8 cellular contexts compared by ENCODE assay signal in genomic region chr6:44297063-44298038, GRCh38. TPM values are rescaled to one million over a fixed set of nuclear protein-coding genes. Genes with fewer than 3 reads are reported as not detected.
DNase-seq lines count a peak whose midpoint lies in the region; ATAC-seq, FAIRE-seq and TF ChIP-seq lines count a peak whose summit lies in the region.

No MANE protein-coding gene starts in this region.

- ATAC-seq in naive thymus-derived CD4-positive, alpha-beta T cell, result peak; percentile 82

- WGBS in esophagus, 2 donors, result 0 to 1% methylated on average over 80 to 86 of the region's 86 CpGs

- H3K36me3 ChIP-seq in esophagus (ENCODE audit: control insufficient read depth in 2 of 2, insufficient read depth in 2 of 2, low read length in 1 of 2), result peaks cover 14 to 21% of the 10 kb centered on the region in 2 donors
- peaks cover 0 to 23% (median 0%) of the 10 kb centered on the region in 3 experiments for H3K36me3 ChIP-seq in naive thymus-derived CD4-positive, alpha-beta T cell (ENCODE audit: control insufficient read depth in 2 of 3, insufficient read depth in 3 of 3, low read length in 3 of 3)
- peaks cover 10 to 13% of the 10 kb centered on the region in 2 donors for H3K36me3 ChIP-seq in stomach smooth muscle (ENCODE audit: control insufficient read depth in 2 of 2, insufficient read depth in 2 of 2, low read length in 2 of 2)

- DNase-seq in Calu3, result peak; percentile 56
- DNase-seq in NCI-H128 (lab: John Stamatoyannopoulos, UW; ENCODE audit: unreplicated experiment), result peak; percentile 19
- peak; percentile 23 for DNase-seq in activated T-cell treated with anti-CD3 and anti-CD28 coated beads for 4 hours
- peak; percentile 34 to 63 (median 58) for DNase-seq in naive thymus-derived CD4-positive, alpha-beta T cell
- DNase-seq in OCI-M2 (lab: John Stamatoyannopoulos, UW; ENCODE audit: unreplicated experiment), result no peak
- DNase-seq in RCC 7860 (ENCODE audit: low spot score), result no peak

- H3K27ac ChIP-seq in esophagus (ENCODE audit: low read depth in 2 of 2, low read length in 1 of 2) (no peak overlapping the region), stomach smooth muscle (ENCODE audit: low read length) (no peak overlapping the region)
- H3K27ac ChIP-seq in naive thymus-derived CD4-positive, alpha-beta T cell (ENCODE audit: low read depth, low read length), result no peak overlapping the region

- TF ChIP-seq CTCF in Calu3 (IDR thresholded peaks at IDR 0.05; ENCODE audit: unreplicated experiment), result no peak

- peaks cover 41% of the 10 kb centered on the region for H3K36me3 Mint-ChIP-seq in Calu3 (ENCODE audit: insufficient read depth, unreplicated experiment)
- peaks cover 5 to 20% (median 7%) of the 10 kb centered on the region in 5 donors for H3K36me3 Mint-ChIP-seq in naive thymus-derived CD4-positive, alpha-beta T cell

- H3K9me3 Mint-ChIP-seq in Calu3 (ENCODE audit: low read depth, unreplicated experiment), result no peaks in the 10 kb centered on the region
- no peaks in the 10 kb centered on the region for H3K9me3 Mint-ChIP-seq in naive thymus-derived CD4-positive, alpha-beta T cell

- H3K4me1 ChIP-seq in esophagus (ENCODE audit: control insufficient read depth in 2 of 2, insufficient read depth in 2 of 2, low read length in 1 of 2) (peaks cover 11 to 13% of the 10 kb centered on the region in 2 donors), stomach smooth muscle (ENCODE audit: control insufficient read depth, insufficient read depth, low read length) (peaks cover 15% of the 10 kb centered on the region)
- H3K4me1 ChIP-seq in naive thymus-derived CD4-positive, alpha-beta T cell (ENCODE audit: control insufficient read depth in 2 of 2, insufficient read depth in 2 of 2, low read length in 2 of 2), result peaks cover 0 to 11% of the 10 kb centered on the region in 2 donors

- H3K27ac Mint-ChIP-seq in Calu3 (ENCODE audit: unreplicated experiment), result peak overlapping the region; percentile 53
- H3K27ac Mint-ChIP-seq in naive thymus-derived CD4-positive, alpha-beta T cell, result no peak overlapping the region

- CTCF ChIA-PET in Calu3 (lab: Charles Lee), result interaction anchor here (0.5 to 1.4 kb wide), 6 partner anchors 9 to 1990 kb away, joined by 3 to 5 read pairs (median 3); partner anchors contain the start of gene AARS2
- CTCF ChIA-PET in naive thymus-derived CD4-positive, alpha-beta T cell (lab: Charles Lee), result no interaction called here

- H3K9ac ChIP-seq in stomach smooth muscle (ENCODE audit: low read length in 2 of 2), result no peak overlapping the region

- H3K27me3 Mint-ChIP-seq in Calu3 (ENCODE audit: unreplicated experiment), result peaks cover 74% of the 10 kb centered on the region
- peaks cover 27 to 48% (median 41%) of the 10 kb centered on the region in 5 donors for H3K27me3 Mint-ChIP-seq in naive thymus-derived CD4-positive, alpha-beta T cell

- H3K27me3 ChIP-seq in esophagus (ENCODE audit: control insufficient read depth in 1 of 2, insufficient read depth in 2 of 2, low read length in 2 of 2) (peaks cover 0 to 11% of the 10 kb centered on the region in 2 donors), stomach smooth muscle (ENCODE audit: control insufficient read depth in 1 of 2, insufficient read depth in 2 of 2, low read length in 2 of 2) (peaks cover 36 to 40% of the 10 kb centered on the region in 2 donors)
- H3K27me3 ChIP-seq in naive thymus-derived CD4-positive, alpha-beta T cell (ENCODE audit: control insufficient read depth in 2 of 2, insufficient read depth in 2 of 2, low read length in 2 of 2), result peaks cover 0 to 13% of the 10 kb centered on the region in 2 donors

- POLR2A ChIA-PET in naive thymus-derived CD4-positive, alpha-beta T cell (lab: Charles Lee), result interaction anchor here (1.0 to 1.6 kb wide), 3 partner anchors 12 to 15 kb away, joined by 4 to 7 read pairs (median 4); partner anchors contain the start of gene AARS2

- H3K9me3 ChIP-seq in esophagus (ENCODE audit: control insufficient read depth in 2 of 2, insufficient read depth in 1 of 2, low read depth in 1 of 2, low read length in 1 of 2) (no peaks in the 10 kb centered on the region), stomach smooth muscle (ENCODE audit: control insufficient read depth in 2 of 2, low read length in 2 of 2) (no peaks in the 10 kb centered on the region)
- H3K9me3 ChIP-seq in naive thymus-derived CD4-positive, alpha-beta T cell (ENCODE audit: control insufficient read depth in 2 of 3, low read length in 3 of 3), result no peaks in the 10 kb centered on the region

- intact Hi-C loops in Calu3 (cut with micrococcal nuclease; ENCODE audit: unreplicated experiment), result no loop called here
- intact Hi-C loops in naive thymus-derived CD4-positive, alpha-beta T cell (cut with micrococcal nuclease), result no loop called here

- H3K4me3 ChIP-seq in esophagus (ENCODE audit: low read depth in 1 of 2, low read length in 2 of 2) (peak overlapping the region; percentile 23 to 43), stomach smooth muscle (ENCODE audit: low read length in 2 of 2) (peak overlapping the region; percentile 62 to 69)
- peak overlapping the region; percentile 50 for H3K4me3 ChIP-seq in naive thymus-derived CD4-positive, alpha-beta T cell (ENCODE audit: low read length)

- no peaks in the 10 kb centered on the region for H3K4me1 Mint-ChIP-seq in Calu3 (ENCODE audit: low read depth, unreplicated experiment)
- H3K4me1 Mint-ChIP-seq in naive thymus-derived CD4-positive, alpha-beta T cell, result peaks cover 4 to 18% (median 8%) of the 10 kb centered on the region in 7 donors

- no peak for FAIRE-seq in RCC 7860 (lab: Jason Lieb, UNC)

- H3K4me3 Mint-ChIP-seq in Calu3 (ENCODE audit: low read depth, unreplicated experiment), result peak overlapping the region; percentile 60
- H3K4me3 Mint-ChIP-seq in naive thymus-derived CD4-positive, alpha-beta T cell, result peak overlapping the region; percentile 45 to 76 (median 64)

- no TSS peak for BruUV-seq in Calu3 (replicated peaks; lab: Mats Ljungman, UMichigan)

RNA-seq across cellular contexts. Expression of gene AARS2, which starts 15.8 kb away (rescaled TPM):
- 37.5 and 41.8 TPM in 2 replicates for total RNA-seq in Calu3 (2022)
- polyA plus RNA-seq in esophagus, result 1 to 10 TPM; 7.0 to 8.5 TPM
- total RNA-seq in naive thymus-derived CD4-positive, alpha-beta T cell, result 10 to 100 TPM; 13.5 to 29.8 (median 20.9) TPM
- polyA plus RNA-seq in naive thymus-derived CD4-positive, alpha-beta T cell, result 10 to 100 TPM in 1 of 2 donors, 1 to 10 TPM in 1; 8.9 to 13.1 TPM

RNA-seq across cellular contexts. Expression of gene TMEM151B, which starts 27.1 kb away (rescaled TPM):
- total RNA-seq in Calu3 (2022), result 0.12 TPM in 1 of 2 replicates, not detected in the other
- polyA plus RNA-seq in esophagus, result under 1 TPM in 1 of 2 donors, not detected in 1; 0.06 TPM
- total RNA-seq in naive thymus-derived CD4-positive, alpha-beta T cell, result not detected
- under 1 TPM in 1 of 2 donors, not detected in 1; 0.22 TPM for polyA plus RNA-seq in naive thymus-derived CD4-positive, alpha-beta T cell

RNA-seq across cellular contexts. Expression of gene NFKBIE, which starts 32.0 kb away (rescaled TPM):
- 32.7 and 37.8 TPM in 2 replicates for total RNA-seq in Calu3 (2022)
- 1 to 10 TPM; 3.8 to 8.1 TPM for polyA plus RNA-seq in esophagus
- 10 to 100 TPM in 4 of 5 experiments, 1 to 10 TPM in 1; 8.3 to 53.4 (median 29.4) TPM for total RNA-seq in naive thymus-derived CD4-positive, alpha-beta T cell
- polyA plus RNA-seq in naive thymus-derived CD4-positive, alpha-beta T cell, result 1 to 10 TPM; 2.3 to 4.9 TPM

RNA-seq across cellular contexts. Expression of gene SLC35B2, which starts 40.0 kb away (rescaled TPM):
- 129 and 143 TPM in 2 replicates for total RNA-seq in Calu3 (2022)
- polyA plus RNA-seq in esophagus, result 10 to 100 TPM in 1 of 2 donors, 1 to 10 TPM in 1; 4.3 to 13.0 TPM
- 10 to 100 TPM in 4 of 5 experiments, 1 to 10 TPM in 1; 10.0 to 32.1 (median 17.6) TPM for total RNA-seq in naive thymus-derived CD4-positive, alpha-beta T cell
- polyA plus RNA-seq in naive thymus-derived CD4-positive, alpha-beta T cell, result 10 to 100 TPM; 24.5 to 41.7 TPM

RNA-seq across cellular contexts. Expression of gene SPATS1, which starts 45.1 kb away (rescaled TPM):
- total RNA-seq in Calu3 (2022), result not detected in 2 replicates
- polyA plus RNA-seq in esophagus, result not detected
- total RNA-seq in naive thymus-derived CD4-positive, alpha-beta T cell, result not detected
- polyA plus RNA-seq in naive thymus-derived CD4-positive, alpha-beta T cell, result not detected

Comparison
In these comparisons a context has a peak if more than half of its experiments do, and no peak if none do; other contexts are left out.
1. DNase-seq: peak in Calu3 (single experiment), NCI-H128 (single experiment), activated T-cell treated with anti-CD3 and anti-CD28 coated beads for 4 hours (single experiment) and naive thymus-derived CD4-positive, alpha-beta T cell (9 of 9); none in OCI-M2 (single experiment) and RCC 7860 (single experiment).
2. Peak in every context shown above with its lines, with median percentiles within 50 percentile points of each other: H3K4me3 ChIP-seq.